In the genomic region with DNA sequence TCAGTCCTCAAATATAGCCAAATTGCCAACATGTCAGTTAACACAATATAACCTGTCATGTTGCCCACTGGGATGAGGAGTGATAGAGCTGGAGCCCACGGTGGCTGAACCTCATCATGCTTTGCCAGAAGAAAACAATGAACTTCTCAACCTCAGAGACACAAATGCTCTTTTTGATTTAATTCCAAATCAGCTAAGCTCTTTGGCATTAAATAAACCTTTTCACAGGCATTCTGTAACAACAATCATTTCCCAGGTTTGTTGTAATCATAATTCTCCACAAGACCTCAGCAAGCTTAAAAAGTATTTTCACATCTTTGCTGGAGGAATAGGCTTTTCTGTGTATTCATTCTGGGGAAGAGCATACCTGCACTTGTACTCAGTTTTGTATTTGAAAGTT, we compare ENCODE assay signal across 19 cellular contexts.
DNase-seq lines count a peak whose midpoint lies in the region; ATAC-seq and TF ChIP-seq lines count a peak whose summit lies in the region.
"Had no signal": no experiment of that assay in that cellular context is flagged by ENCODE, and none has a peak within 500 bp of the region (broad histone marks: within the 10 kb centered on the region; RNA-seq: fewer than 3 reads in every experiment).

No MANE protein-coding gene starts in this region.

- H3K9me3 ChIP-seq in mammary epithelial cell (replicated peaks; ENCODE audit: insufficient read depth, low read length) (no peaks in the 10 kb centered on the region), osteoblast (ENCODE audit: low read depth, low read length) (no peaks in the 10 kb centered on the region)
- H3K9me3 ChIP-seq: Caco-2 had no signal

- ATAC-seq in HG03039 (IDR thresholded peaks at IDR 0.05; ENCODE audit: unreplicated experiment) (peak; percentile 9), HG03280 (IDR thresholded peaks at IDR 0.05; ENCODE audit: unreplicated experiment) (no peak), GM19467 (IDR thresholded peaks at IDR 0.05; ENCODE audit: unreplicated experiment) (no peak)
- ATAC-seq: HepG2, T-cell had no signal

- H4K20me1 ChIP-seq in mammary epithelial cell (ENCODE audit: insufficient read depth, low read length) (no peaks in the 10 kb centered on the region), osteoblast (ENCODE audit: insufficient read depth, low read length) (no peaks in the 10 kb centered on the region)

- H3K27ac ChIP-seq in ACC112 (ENCODE audit: low read depth, low read length) (peak overlapping the region; percentile 96), mammary epithelial cell (ENCODE audit: insufficient read depth, low read depth, low read length) (peak overlapping the region; percentile 16), osteoblast (ENCODE audit: low read depth, low read length) (peak overlapping the region; percentile 92)
- H3K27ac ChIP-seq: C4-2B, RWPE1 had no signal

- no peak for DNase-seq in mammary epithelial cell
- no peak for DNase-seq in osteoblast (ENCODE audit: insufficient read length, low spot score, missing footprints)
- no peak for DNase-seq in UCSD-AML1 (lab: John Stamatoyannopoulos, UW; ENCODE audit: unreplicated experiment)
- no peak for DNase-seq in stimulated activated CD4-positive, alpha-beta T cell treated with anti-CD3 and anti-CD28 coated beads, Interleukin-12 subunit alpha, Interleukin-12 subunit beta, amount 100 ng/mL, for 4 hours
- DNase-seq: 8988T; Caco-2; MV-4-11; NCI-H1436; NCI-H2081; NCI-H524; NK-92 treated with Interleukin-12 subunit alpha and Interleukin-12 subunit beta, amount 100 ng/mL, for 24 hours; T-cell had no signal

- no peaks in the 10 kb centered on the region for H3K27me3 ChIP-seq in ACC112 (ENCODE audit: insufficient read depth, low read length)
- no peaks in the 10 kb centered on the region for H3K27me3 ChIP-seq in mammary epithelial cell (ENCODE audit: insufficient read depth, low read length)
- no peaks in the 10 kb centered on the region for H3K27me3 ChIP-seq in osteoblast (ENCODE audit: insufficient read depth, low read length)

- H3K4me1 ChIP-seq in ACC112 (ENCODE audit: control insufficient read depth, insufficient read depth, low read length, unreplicated experiment), result peaks cover 68% of the 10 kb centered on the region
- H3K4me1 ChIP-seq in mammary epithelial cell (ENCODE audit: insufficient read depth, low read length), result peaks cover 6% of the 10 kb centered on the region
- peaks cover 25% of the 10 kb centered on the region for H3K4me1 ChIP-seq in osteoblast (ENCODE audit: insufficient read depth, low read length)
- H3K4me1 ChIP-seq: Caco-2 had no signal

- CTCF ChIA-PET in mammary epithelial cell (lab: Charles Lee; ENCODE audit: low non-redundant PET), result no interaction called here

- BruUV-seq in mammary epithelial cell (replicated peaks; lab: Mats Ljungman, UMichigan), result no TSS peak

- TF ChIP-seq CTCF in mammary epithelial cell (conservative IDR thresholded peaks at IDR 0.05 in 1 of 2, IDR thresholded peaks at IDR 0.05 in 1 of 2; ENCODE audit: extremely low read depth in 1 of 2, insufficient read depth in 1 of 2, low read depth in 1 of 2, low read length in 2 of 2), result no peak
- TF ChIP-seq CTCF in osteoblast (IDR thresholded peaks at IDR 0.05; ENCODE audit: extremely low read depth, low read depth, low read length), result no peak

- H3K4me3 ChIP-seq in ACC112 (ENCODE audit: low read depth, low read length) (peak overlapping the region; percentile 40; the same call in 1 of the 2 replicates), mammary epithelial cell (replicated peaks in 1 of 3; ENCODE audit: insufficient read depth in 1 of 3, low read depth in 2 of 3, low read length in 3 of 3) (no peak overlapping the region), osteoblast (ENCODE audit: insufficient read depth, low read length) (peak overlapping the region; percentile 32)

- intact Hi-C loops in mammary epithelial cell (cut with micrococcal nuclease), result no loop called here

- H3K79me2 ChIP-seq in ACC112 (ENCODE audit: control insufficient read depth, insufficient read depth, low read length, unreplicated experiment) (no peaks in the 10 kb centered on the region), mammary epithelial cell (ENCODE audit: insufficient read depth, low read length) (no peaks in the 10 kb centered on the region), osteoblast (ENCODE audit: insufficient read depth, low read length) (no peaks in the 10 kb centered on the region)

- WGBS in mammary epithelial cell (ENCODE audit: low coverage, missing lambda C conversion rate), result 0% methylated on average over 1 of the region's 1 CpG

- H3K36me3 ChIP-seq in ACC112 (ENCODE audit: insufficient read depth, low read length) (0 out of 2 replicates have a peak, but pooled peaks cover 3% of the 10 kb centered on the region), mammary epithelial cell (ENCODE audit: insufficient read depth, low read length) (no peaks in the 10 kb centered on the region), osteoblast (ENCODE audit: insufficient read depth, low read length) (no peaks in the 10 kb centered on the region)

- H3K4me2 ChIP-seq in mammary epithelial cell (ENCODE audit: insufficient read depth, low read depth, low read length), result peak overlapping the region; percentile 44
- H3K4me2 ChIP-seq in osteoblast (ENCODE audit: insufficient read depth, low read length), result peak overlapping the region; percentile 56

- dilution Hi-C loops in mammary epithelial cell (cut with HindIII; ENCODE audit: low sequenced_read_pairs), result no loop called here

- in situ Hi-C loops in mammary epithelial cell (cut with MboI; ENCODE audit: low sequenced_read_pairs in 2 of 2), result no loop called here

- H3K9ac ChIP-seq in mammary epithelial cell (ENCODE audit: insufficient read depth, low read length), result no peak overlapping the region

- H2AFZ ChIP-seq in ACC112 (ENCODE audit: low read length, unreplicated experiment) (no peak overlapping the region), mammary epithelial cell (ENCODE audit: low read depth, low read length) (no peak overlapping the region), osteoblast (ENCODE audit: low read length) (no peak overlapping the region)

Comparison
In these comparisons a context has a peak if more than half of its experiments do, and no peak if none do; other contexts are left out.
1. H3K27ac ChIP-seq: peak in every context shown above with its lines; median percentile 96 in ACC112; 92 in osteoblast; 16 in mammary epithelial cell.
2. H3K4me3 ChIP-seq: peak in ACC112 (single experiment) and osteoblast (single experiment); none in mammary epithelial cell (0 of 3).